ENCODE assay signal across 1 cellular context in the genomic region with DNA sequence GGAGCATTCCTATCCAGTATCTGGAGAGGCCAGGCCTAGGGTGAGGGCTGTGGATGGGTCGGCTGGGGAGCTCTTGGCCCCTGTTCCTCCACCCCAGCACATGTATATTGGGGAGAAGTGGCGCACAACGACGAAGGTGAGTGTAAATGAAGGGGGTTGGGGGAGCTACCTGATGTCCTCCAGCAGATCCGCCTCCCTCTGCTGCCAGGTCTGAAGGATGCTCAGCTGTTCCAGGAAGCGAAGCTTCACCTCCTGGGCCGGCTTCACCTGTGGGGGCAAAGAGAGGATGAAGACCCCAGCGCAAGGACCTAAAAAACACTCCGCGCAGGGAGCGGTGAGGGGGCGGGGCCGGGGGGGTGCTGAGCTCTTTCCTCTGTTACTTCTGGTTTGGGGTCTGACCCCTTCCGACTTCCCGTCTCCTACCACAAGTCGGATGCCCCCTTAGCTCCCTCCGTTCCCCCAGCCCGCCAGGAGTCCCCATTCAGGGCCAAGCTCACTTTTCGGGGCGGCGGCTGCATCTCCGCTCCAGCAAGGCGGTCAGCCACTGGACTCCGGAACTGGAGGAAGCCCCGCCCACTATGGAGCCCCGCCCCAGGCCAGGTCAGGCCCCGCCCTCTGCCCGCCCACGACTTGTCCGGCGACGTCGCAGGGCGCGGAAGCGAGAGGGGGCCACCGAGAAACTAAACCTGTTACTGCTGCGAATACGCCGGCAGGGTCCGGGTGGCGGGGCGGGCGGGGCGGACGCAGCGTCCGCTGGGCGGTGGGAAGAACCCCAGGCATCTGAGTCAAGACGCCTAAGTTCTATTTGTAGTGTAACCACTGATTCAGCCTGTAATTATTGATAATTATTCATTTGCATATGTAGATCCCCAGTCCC.
A peak's percentile ranks its signal among the peaks of the same experiment; 100 is the strongest.
TF ChIP-seq lines count a peak whose summit lies in the region.

A gene (minus strand): TSS at position 568 of the 877 bp plus-strand sequence. CDS start 50 bp downstream, at position 518.

TF ChIP-seq in K562, 482 proteins besides CTCF, POLR2A, EP300 and RAD21 (continued from another document and continues in another):
- TF ChIP-seq, protein P1, sequence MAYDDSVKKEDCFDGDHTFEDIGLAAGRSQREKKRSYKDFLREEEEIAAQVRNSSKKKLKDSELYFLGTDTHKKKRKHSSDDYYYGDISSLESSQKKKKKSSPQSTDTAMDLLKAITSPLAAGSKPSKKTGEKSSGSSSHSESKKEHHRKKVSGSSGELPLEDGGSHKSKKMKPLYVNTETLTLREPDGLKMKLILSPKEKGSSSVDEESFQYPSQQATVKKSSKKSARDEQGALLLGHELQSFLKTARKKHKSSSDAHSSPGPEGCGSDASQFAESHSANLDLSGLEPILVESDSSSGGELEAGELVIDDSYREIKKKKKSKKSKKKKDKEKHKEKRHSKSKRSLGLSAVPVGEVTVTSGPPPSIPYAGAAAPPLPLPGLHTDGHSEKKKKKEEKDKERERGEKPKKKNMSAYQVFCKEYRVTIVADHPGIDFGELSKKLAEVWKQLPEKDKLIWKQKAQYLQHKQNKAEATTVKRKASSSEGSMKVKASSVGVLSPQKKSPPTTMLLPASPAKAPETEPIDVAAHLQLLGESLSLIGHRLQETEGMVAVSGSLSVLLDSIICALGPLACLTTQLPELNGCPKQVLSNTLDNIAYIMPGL (CRISPR knock-in tag; IDR thresholded peaks at IDR 0.05): no peak
- TF ChIP-seq, protein P2, sequence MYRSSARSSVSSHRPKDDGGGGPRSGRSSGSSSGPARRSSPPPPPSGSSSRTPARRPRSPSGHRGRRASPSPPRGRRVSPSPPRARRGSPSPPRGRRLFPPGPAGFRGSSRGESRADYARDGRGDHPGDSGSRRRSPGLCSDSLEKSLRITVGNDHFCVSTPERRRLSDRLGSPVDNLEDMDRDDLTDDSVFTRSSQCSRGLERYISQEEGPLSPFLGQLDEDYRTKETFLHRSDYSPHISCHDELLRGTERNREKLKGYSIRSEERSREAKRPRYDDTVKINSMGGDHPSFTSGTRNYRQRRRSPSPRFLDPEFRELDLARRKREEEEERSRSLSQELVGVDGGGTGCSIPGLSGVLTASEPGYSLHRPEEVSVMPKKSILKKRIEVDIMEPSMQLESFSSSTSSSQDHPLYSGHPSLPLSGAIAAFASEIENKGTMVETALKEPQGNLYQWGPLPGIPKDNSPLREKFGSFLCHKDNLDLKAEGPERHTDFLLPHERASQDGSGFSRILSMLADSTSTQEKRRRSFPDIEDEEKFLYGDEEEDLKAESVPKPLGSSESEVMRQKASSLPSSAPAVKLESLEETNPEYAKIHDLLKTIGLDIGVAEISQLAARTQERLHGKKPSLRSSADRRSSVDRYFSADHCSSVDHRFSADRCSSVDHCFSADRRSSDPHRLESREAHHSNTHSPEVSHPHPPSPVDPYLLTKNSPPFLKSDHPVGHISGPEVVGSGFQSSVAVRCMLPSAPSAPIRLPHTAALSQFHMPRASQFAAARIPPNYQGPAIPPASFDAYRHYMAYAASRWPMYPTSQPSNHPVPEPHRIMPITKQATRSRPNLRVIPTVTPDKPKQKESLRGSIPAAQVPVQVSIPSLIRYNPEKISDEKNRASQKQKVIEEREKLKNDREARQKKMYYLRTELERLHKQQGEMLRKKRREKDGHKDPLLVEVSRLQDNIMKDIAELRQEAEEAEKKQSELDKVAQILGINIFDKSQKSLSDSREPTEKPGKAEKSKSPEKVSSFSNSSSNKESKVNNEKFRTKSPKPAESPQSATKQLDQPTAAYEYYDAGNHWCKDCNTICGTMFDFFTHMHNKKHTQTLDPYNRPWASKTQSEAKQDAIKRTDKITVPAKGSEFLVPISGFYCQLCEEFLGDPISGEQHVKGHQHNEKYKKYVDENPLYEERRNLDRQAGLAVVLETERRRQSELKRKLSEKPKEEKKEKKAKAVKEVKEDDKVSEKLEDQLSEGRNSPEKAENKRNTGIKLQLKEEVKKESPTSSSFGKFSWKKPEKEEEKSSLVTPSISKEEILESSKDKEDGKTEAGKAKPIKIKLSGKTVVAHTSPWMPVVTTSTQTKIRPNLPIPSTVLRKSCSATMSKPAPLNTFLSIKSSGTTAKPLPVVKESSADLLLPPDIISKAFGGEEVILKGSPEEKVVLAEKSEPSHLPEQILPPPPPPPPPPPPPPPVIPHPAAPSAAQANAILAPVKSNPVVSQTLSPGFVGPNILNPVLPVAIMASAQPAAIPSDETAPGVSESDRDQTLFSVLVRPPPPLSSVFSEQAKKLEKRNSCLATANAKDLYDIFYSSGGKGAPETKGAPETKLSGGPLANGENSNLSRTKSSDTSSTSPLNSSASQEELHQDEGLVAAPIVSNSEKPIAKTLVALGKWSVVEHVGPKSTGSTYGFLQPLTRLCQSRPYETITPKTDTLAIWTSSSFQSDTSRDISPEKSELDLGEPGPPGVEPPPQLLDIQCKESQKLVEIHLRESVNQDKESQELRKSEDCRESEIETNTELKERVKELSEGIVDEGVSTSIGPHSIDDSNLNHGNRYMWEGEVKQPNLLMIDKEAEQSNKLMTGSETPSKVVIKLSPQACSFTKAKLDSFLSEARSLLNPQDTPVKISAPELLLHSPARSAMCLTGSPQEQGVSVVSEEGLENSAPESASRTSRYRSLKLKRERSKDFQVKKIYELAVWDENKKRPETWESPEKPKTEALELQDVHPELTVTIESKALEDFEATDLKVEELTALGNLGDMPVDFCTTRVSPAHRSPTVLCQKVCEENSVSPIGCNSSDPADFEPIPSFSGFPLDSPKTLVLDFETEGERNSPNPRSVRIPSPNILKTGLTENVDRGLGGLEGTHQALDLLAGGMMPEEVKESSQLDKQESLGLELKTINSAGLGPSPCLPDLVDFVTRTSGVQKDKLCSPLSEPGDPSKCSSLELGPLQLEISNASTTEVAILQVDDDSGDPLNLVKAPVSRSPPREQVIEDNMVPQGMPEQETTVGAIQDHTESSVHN (IDR thresholded peaks at IDR 0.05; ENCODE audit: borderline replicate concordance in 1 of 2, low read depth in 1 of 2): no peak
- TF ChIP-seq SRSF1 (IDR thresholded peaks at IDR 0.05; ENCODE audit: low read depth, low read length) (no peak), GABPB1 (CRISPR knock-in tag; IDR thresholded peaks at IDR 0.05) (0 out of 2 replicates have a peak, but pooled peaks have one; percentile 31), SETDB1 (IDR thresholded peaks at IDR 0.05; ENCODE audit: low read length) (no peak), CREM (IDR thresholded peaks at IDR 0.05; ENCODE audit: low read depth) (peak; percentile 75), TEAD1 (CRISPR knock-in tag; IDR thresholded peaks at IDR 0.05) (peak in 1 of 2 experiments; percentile 44; a peak in 1 of 4 replicates), ZFP36 (IDR thresholded peaks at IDR 0.05; ENCODE audit: low read depth, low read length, partially characterized antibody) (no peak), ZNF316 (IDR thresholded peaks at IDR 0.05) (no peak), PHB (CRISPR knock-in tag; IDR thresholded peaks at IDR 0.05) (no peak), EP400 (IDR thresholded peaks at IDR 0.05) (peak; percentile 29; the same call in 1 of the 2 replicates), ARHGAP35 (IDR thresholded peaks at IDR 0.05; ENCODE audit: partially characterized antibody) (no peak), CREB1 (IDR thresholded peaks at IDR 0.05) (peak; percentile 65), CREB1 (CRISPR knock-in tag; IDR thresholded peaks at IDR 0.05) (0 out of 2 replicates have a peak, but pooled peaks have one; percentile 28), HLTF (IDR thresholded peaks at IDR 0.05) (no peak), HNRNPLL (IDR thresholded peaks at IDR 0.05; ENCODE audit: low read depth, low read length, poor library complexity, severe bottlenecking) (peak; percentile 73), ZNF764 (CRISPR knock-in tag; IDR thresholded peaks at IDR 0.05; ENCODE audit: low read depth) (no peak), ELF1 (tag; IDR thresholded peaks at IDR 0.05) (peak; percentile 56), SIN3A (IDR thresholded peaks at IDR 0.05; ENCODE audit: borderline replicate concordance in 2 of 2, control insufficient read depth in 1 of 2, low read depth in 2 of 2, low read length in 2 of 2) (peak; percentile 65 to 70; a peak in 2 of 4 replicates), NR4A1 (CRISPR knock-in tag; IDR thresholded peaks at IDR 0.05) (no peak), NR4A1 (tag; IDR thresholded peaks at IDR 0.05) (no peak), CBX2 (IDR thresholded peaks at IDR 0.05; ENCODE audit: insufficient read depth, low read length, poor library complexity, severe bottlenecking) (no peak), SNIP1 (IDR thresholded peaks at IDR 0.05; ENCODE audit: low read depth) (no peak), PHB2 (IDR thresholded peaks at IDR 0.05; ENCODE audit: low read depth) (no peak), NRF1 (conservative IDR thresholded peaks at IDR 0.05 in 1 of 2, IDR thresholded peaks at IDR 0.05 in 1 of 2) (peak; percentile 50 to 62; a peak in 2 of 4 replicates)
- TF ChIP-seq, protein P3, sequence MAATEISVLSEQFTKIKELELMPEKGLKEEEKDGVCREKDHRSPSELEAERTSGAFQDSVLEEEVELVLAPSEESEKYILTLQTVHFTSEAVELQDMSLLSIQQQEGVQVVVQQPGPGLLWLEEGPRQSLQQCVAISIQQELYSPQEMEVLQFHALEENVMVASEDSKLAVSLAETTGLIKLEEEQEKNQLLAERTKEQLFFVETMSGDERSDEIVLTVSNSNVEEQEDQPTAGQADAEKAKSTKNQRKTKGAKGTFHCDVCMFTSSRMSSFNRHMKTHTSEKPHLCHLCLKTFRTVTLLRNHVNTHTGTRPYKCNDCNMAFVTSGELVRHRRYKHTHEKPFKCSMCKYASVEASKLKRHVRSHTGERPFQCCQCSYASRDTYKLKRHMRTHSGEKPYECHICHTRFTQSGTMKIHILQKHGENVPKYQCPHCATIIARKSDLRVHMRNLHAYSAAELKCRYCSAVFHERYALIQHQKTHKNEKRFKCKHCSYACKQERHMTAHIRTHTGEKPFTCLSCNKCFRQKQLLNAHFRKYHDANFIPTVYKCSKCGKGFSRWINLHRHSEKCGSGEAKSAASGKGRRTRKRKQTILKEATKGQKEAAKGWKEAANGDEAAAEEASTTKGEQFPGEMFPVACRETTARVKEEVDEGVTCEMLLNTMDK (IDR thresholded peaks at IDR 0.05; ENCODE audit: borderline replicate concordance, insufficient read depth, low read depth, low read length, poor library complexity, severe bottlenecking): peak; percentile 8
- TF ChIP-seq, protein P4, sequence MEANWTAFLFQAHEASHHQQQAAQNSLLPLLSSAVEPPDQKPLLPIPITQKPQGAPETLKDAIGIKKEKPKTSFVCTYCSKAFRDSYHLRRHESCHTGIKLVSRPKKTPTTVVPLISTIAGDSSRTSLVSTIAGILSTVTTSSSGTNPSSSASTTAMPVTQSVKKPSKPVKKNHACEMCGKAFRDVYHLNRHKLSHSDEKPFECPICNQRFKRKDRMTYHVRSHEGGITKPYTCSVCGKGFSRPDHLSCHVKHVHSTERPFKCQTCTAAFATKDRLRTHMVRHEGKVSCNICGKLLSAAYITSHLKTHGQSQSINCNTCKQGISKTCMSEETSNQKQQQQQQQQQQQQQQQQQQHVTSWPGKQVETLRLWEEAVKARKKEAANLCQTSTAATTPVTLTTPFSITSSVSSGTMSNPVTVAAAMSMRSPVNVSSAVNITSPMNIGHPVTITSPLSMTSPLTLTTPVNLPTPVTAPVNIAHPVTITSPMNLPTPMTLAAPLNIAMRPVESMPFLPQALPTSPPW (CRISPR knock-in tag; IDR thresholded peaks at IDR 0.05): peak; percentile 61
- TF ChIP-seq, protein P5, sequence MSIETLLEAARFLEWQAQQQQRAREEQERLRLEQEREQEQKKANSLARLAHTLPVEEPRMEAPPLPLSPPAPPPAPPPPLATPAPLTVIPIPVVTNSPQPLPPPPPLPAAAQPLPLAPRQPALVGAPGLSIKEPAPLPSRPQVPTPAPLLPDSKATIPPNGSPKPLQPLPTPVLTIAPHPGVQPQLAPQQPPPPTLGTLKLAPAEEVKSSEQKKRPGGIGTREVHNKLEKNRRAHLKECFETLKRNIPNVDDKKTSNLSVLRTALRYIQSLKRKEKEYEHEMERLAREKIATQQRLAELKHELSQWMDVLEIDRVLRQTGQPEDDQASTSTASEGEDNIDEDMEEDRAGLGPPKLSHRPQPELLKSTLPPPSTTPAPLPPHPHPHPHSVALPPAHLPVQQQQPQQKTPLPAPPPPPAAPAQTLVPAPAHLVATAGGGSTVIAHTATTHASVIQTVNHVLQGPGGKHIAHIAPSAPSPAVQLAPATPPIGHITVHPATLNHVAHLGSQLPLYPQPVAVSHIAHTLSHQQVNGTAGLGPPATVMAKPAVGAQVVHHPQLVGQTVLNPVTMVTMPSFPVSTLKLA (conservative IDR thresholded peaks at IDR 0.05): 0 out of 4 replicates have a peak, but pooled peaks have one; percentile 17 to 37
- TF ChIP-seq, protein P6, sequence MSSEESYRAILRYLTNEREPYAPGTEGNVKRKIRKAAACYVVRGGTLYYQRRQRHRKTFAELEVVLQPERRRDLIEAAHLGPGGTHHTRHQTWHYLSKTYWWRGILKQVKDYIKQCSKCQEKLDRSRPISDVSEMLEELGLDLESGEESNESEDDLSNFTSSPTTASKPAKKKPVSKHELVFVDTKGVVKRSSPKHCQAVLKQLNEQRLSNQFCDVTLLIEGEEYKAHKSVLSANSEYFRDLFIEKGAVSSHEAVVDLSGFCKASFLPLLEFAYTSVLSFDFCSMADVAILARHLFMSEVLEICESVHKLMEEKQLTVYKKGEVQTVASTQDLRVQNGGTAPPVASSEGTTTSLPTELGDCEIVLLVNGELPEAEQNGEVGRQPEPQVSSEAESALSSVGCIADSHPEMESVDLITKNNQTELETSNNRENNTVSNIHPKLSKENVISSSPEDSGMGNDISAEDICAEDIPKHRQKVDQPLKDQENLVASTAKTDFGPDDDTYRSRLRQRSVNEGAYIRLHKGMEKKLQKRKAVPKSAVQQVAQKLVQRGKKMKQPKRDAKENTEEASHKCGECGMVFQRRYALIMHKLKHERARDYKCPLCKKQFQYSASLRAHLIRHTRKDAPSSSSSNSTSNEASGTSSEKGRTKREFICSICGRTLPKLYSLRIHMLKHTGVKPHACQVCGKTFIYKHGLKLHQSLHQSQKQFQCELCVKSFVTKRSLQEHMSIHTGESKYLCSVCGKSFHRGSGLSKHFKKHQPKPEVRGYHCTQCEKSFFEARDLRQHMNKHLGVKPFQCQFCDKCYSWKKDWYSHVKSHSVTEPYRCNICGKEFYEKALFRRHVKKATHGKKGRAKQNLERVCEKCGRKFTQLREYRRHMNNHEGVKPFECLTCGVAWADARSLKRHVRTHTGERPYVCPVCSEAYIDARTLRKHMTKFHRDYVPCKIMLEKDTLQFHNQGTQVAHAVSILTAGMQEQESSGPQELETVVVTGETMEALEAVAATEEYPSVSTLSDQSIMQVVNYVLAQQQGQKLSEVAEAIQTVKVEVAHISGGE (CRISPR knock-in tag; IDR thresholded peaks at IDR 0.05): 0 out of 6 replicates have a peak, but pooled peaks of 1 of the 3 experiments have one; percentile 57
- TF ChIP-seq, protein P7, sequence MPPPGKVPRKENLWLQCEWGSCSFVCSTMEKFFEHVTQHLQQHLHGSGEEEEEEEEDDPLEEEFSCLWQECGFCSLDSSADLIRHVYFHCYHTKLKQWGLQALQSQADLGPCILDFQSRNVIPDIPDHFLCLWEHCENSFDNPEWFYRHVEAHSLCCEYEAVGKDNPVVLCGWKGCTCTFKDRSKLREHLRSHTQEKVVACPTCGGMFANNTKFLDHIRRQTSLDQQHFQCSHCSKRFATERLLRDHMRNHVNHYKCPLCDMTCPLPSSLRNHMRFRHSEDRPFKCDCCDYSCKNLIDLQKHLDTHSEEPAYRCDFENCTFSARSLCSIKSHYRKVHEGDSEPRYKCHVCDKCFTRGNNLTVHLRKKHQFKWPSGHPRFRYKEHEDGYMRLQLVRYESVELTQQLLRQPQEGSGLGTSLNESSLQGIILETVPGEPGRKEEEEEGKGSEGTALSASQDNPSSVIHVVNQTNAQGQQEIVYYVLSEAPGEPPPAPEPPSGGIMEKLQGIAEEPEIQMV (tag; conservative IDR thresholded peaks at IDR 0.05; ENCODE audit: low read depth): peak; percentile 58; the same call in 1 of the 2 replicates
